ENCODE assay signal across 12 cellular contexts in genomic region chr12:132393991-132394949, GRCh38.
A peak's percentile ranks its signal among the peaks of the same experiment; 100 is the strongest.
DNase-seq lines count a peak whose midpoint lies in the region; FAIRE-seq and TF ChIP-seq lines count a peak whose summit lies in the region.
"Had no signal": no experiment of that assay in that cellular context is flagged by ENCODE, and none has a peak within 500 bp of the region (broad histone marks: within the 10 kb centered on the region; RNA-seq: fewer than 3 reads in every experiment).

No MANE protein-coding gene starts in this region.

- DNase-seq in ELF-1 (ENCODE audit: low read depth, low spot score), result peak; percentile 1
- peak; percentile 44 for DNase-seq in LoVo (ENCODE audit: low spot score)
- DNase-seq in astrocyte (ENCODE audit: low read depth), result no peak
- peak; percentile 38 to 40 for DNase-seq in stimulated activated CD4-positive, alpha-beta T cell treated with anti-CD3 and anti-CD28 coated beads, Interleukin-2, amount 100 ng/mL, for 24 hours
- no peak for DNase-seq in cerebellar nuclear complex (lab: John Stamatoyannopoulos, UW)
- DNase-seq in NCI-H2196 (lab: John Stamatoyannopoulos, UW; ENCODE audit: unreplicated experiment), result no peak
- no peak for DNase-seq in HAP-1 (ENCODE audit: low spot score in 2 of 2)
- DNase-seq: COR-L47; NCI-H2227 treated with DMSO at 0.1 percent for 48 hours; stimulated activated naive B cell treated with anti-CD40 and anti-IgM and Interleukin-4, amounts not matched to agents 10 μg/mL and 1 μg/mL and 100 μg/mL, for 72 hours had no signal

- H3K27ac ChIP-seq in astrocyte (ENCODE audit: low read depth, low read length), result no peak overlapping the region

- H3K4me3 Mint-ChIP-seq in astrocyte (ENCODE audit: unreplicated experiment), result no peak overlapping the region
- H3K4me3 Mint-ChIP-seq: stimulated activated naive B cell treated with anti-CD40 and anti-IgM and Interleukin-4, amounts not matched to agents 10 μg/mL and 1 μg/mL and 100 μg/mL, for 72 hours had no signal

- H3K4me1 Mint-ChIP-seq in astrocyte (ENCODE audit: low read depth, unreplicated experiment), result peaks cover 12% of the 10 kb centered on the region

- no peak overlapping the region for H3K9ac ChIP-seq in astrocyte (ENCODE audit: low read length)

- peaks cover 3% of the 10 kb centered on the region for H3K36me3 Mint-ChIP-seq in astrocyte (ENCODE audit: low read depth, unreplicated experiment)
- H3K36me3 Mint-ChIP-seq: stimulated activated naive B cell treated with anti-CD40 and anti-IgM and Interleukin-4, amounts not matched to agents 10 μg/mL and 1 μg/mL and 100 μg/mL, for 72 hours had no signal

- in situ Hi-C loops in HAP-1 (cut with MboI; ENCODE audit: low sequenced_read_pairs), result no loop called here

- peaks cover 6% of the 10 kb centered on the region for H3K9me3 Mint-ChIP-seq in astrocyte (ENCODE audit: unreplicated experiment)

- H3K4me1 ChIP-seq in astrocyte (ENCODE audit: insufficient read depth, low read length) (no peaks in the 10 kb centered on the region), HAP-1 (no peaks in the 10 kb centered on the region)

- H2AFZ ChIP-seq in astrocyte (ENCODE audit: low read depth, low read length), result no peak overlapping the region

- H3K4me3 ChIP-seq in astrocyte (ENCODE audit: insufficient read depth, low read depth, low read length), result no peak overlapping the region
- H3K4me3 ChIP-seq in HAP-1, result no peak overlapping the region

- H3K27me3 ChIP-seq in astrocyte (ENCODE audit: insufficient read depth, low read length), result no peaks in the 10 kb centered on the region
- peaks cover 23% of the 10 kb centered on the region for H3K27me3 ChIP-seq in HAP-1 (ENCODE audit: low read depth)

- peaks cover 43% of the 10 kb centered on the region for H3K27me3 Mint-ChIP-seq in astrocyte (ENCODE audit: low read depth, unreplicated experiment)

- FAIRE-seq in astrocyte (lab: Jason Lieb, UNC), result peak; percentile 39
- FAIRE-seq: islet of Langerhans, TTC549 had no signal

- H3K9me3 ChIP-seq in astrocyte (ENCODE audit: insufficient read depth, low read depth, low read length) (peaks cover 6% of the 10 kb centered on the region), HAP-1 (no peaks in the 10 kb centered on the region)

- no peak for TF ChIP-seq CTCF in astrocyte (IDR thresholded peaks at IDR 0.05; ENCODE audit: insufficient read depth, low read depth, low read length)

- no peaks in the 10 kb centered on the region for H4K20me1 ChIP-seq in astrocyte (ENCODE audit: insufficient read depth, low read length)

- no peak overlapping the region for H3K27ac Mint-ChIP-seq in astrocyte (ENCODE audit: unreplicated experiment)
- H3K27ac Mint-ChIP-seq: stimulated activated naive B cell treated with anti-CD40 and anti-IgM and Interleukin-4, amounts not matched to agents 10 μg/mL and 1 μg/mL and 100 μg/mL, for 72 hours had no signal

- H3K36me3 ChIP-seq in astrocyte (ENCODE audit: insufficient read depth, low read length), result no peaks in the 10 kb centered on the region
- H3K36me3 ChIP-seq in HAP-1 (replicated peaks), result no peaks in the 10 kb centered on the region

- no peaks in the 10 kb centered on the region for H3K79me2 ChIP-seq in astrocyte (ENCODE audit: insufficient read depth, low read length)

- no peak overlapping the region for H3K4me2 ChIP-seq in astrocyte (ENCODE audit: low read length)

Comparison
In these comparisons a context has a peak if more than half of its experiments do, and no peak if none do; other contexts are left out.
1. DNase-seq: peak in ELF-1 (single experiment), LoVo (single experiment) and stimulated activated CD4-positive, alpha-beta T cell treated with anti-CD3 and anti-CD28 coated beads, Interleukin-2, amount 100 ng/mL, for 24 hours (2 of 2); none in astrocyte (single experiment), cerebellar nuclear complex (0 of 2), NCI-H2196 (single experiment) and HAP-1 (0 of 2).